Comparison of ENCODE assay signal across 8 cellular contexts in the genomic region with DNA sequence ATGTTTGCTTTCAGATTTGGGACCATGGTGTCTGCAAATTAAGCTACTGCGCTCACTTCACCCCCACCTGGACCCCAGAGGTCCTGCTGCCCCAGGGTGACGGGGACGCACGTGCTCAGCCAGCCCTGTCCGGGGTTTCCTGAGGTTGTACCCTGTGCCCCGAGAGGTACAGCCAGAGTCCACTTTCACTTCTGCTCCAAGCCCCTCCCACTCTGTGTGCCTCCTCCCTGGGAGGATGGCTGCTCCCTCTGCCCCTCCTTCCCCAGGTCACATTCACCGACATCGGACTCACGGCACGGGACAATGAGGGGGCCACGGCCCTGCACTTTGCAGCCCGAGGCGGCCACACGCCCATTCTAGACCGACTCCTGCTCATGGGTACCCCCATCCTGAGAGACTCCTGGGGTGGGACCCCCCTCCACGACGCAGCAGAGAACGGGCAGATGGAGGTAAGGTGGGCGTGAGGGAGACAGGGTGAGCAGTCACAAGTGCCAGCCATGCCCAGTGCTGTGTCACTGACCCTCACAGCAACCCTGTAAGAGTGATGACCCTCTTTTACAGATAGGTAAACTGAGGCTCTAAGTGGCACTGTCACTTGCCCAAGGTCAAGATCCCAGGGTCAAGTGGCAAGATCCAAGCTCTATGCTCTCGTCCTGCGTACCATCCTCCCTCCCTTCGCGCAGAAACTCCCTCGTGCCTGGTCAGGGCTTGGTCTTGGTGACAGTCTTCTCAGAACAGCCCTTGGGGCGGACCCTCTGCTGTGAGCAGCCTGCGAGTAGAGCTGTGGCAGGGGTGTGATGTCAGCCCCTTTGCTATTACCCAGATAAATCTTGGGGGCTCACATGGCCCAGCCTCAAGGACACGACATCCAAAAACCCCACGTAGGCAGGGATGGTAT. TPM values are rescaled to one million over a fixed set of nuclear protein-coding genes. Genes with fewer than 3 reads are reported as not detected.
DNase-seq lines count a peak whose midpoint lies in the region; ATAC-seq and TF ChIP-seq lines count a peak whose summit lies in the region.

No MANE protein-coding gene starts in this region.

- peak overlapping the region; percentile 2 for H2AFZ ChIP-seq in mammary epithelial cell (ENCODE audit: low read depth, low read length)

- no peaks in the 10 kb centered on the region for H3K36me3 ChIP-seq in left ventricle myocardium inferior
- H3K36me3 ChIP-seq in mammary epithelial cell (ENCODE audit: insufficient read depth, low read length): no peaks in the 10 kb centered on the region
- H3K36me3 ChIP-seq in upper lobe of right lung: no peaks in the 10 kb centered on the region

- no peak for ATAC-seq in Right ventricle myocardium superior (ENCODE audit: poor library complexity)
- peak; percentile 55 for ATAC-seq in HG03135 (IDR thresholded peaks at IDR 0.05; ENCODE audit: unreplicated experiment)
- ATAC-seq in upper lobe of right lung: peak; percentile 64

- no peaks in the 10 kb centered on the region for H4K20me1 ChIP-seq in mammary epithelial cell (ENCODE audit: insufficient read depth, low read length)

- WGBS in mammary epithelial cell (ENCODE audit: low coverage, missing lambda C conversion rate): 78% methylated on average over 19 of the region's 28 CpGs

- in situ Hi-C loops in mammary epithelial cell (cut with MboI; ENCODE audit: low sequenced_read_pairs in 2 of 2): no loop called here

- H3K9me3 ChIP-seq in left ventricle myocardium inferior (replicated peaks) (peaks cover 9% of the 10 kb centered on the region), mammary epithelial cell (replicated peaks; ENCODE audit: insufficient read depth, low read length) (no peaks in the 10 kb centered on the region), upper lobe of right lung (no peaks in the 10 kb centered on the region)

- dilution Hi-C loops in mammary epithelial cell (cut with HindIII; ENCODE audit: low sequenced_read_pairs): loop anchor here (5.0 kb wide), 1 partner anchor 55 kb away; no protein-coding TSS in a partner anchor

- TF ChIP-seq CTCF in left ventricle myocardium inferior (IDR thresholded peaks at IDR 0.05; ENCODE audit: borderline replicate concordance) (no peak), mammary epithelial cell (conservative IDR thresholded peaks at IDR 0.05 in 1 of 2, IDR thresholded peaks at IDR 0.05 in 1 of 2; ENCODE audit: extremely low read depth in 1 of 2, insufficient read depth in 1 of 2, low read depth in 1 of 2, low read length in 2 of 2) (no peak), upper lobe of right lung (IDR thresholded peaks at IDR 0.05) (no peak), RWPE1 (conservative IDR thresholded peaks at IDR 0.05; ENCODE audit: low read depth) (no peak)

- peak overlapping the region; percentile 49 for H3K4me2 ChIP-seq in mammary epithelial cell (ENCODE audit: insufficient read depth, low read depth, low read length)

- H3K27me3 ChIP-seq in left ventricle myocardium inferior (ENCODE audit: low read depth) (peaks cover 16% of the 10 kb centered on the region), mammary epithelial cell (ENCODE audit: insufficient read depth, low read length) (no peaks in the 10 kb centered on the region), upper lobe of right lung (no peaks in the 10 kb centered on the region)

- no peak overlapping the region for H3K9ac ChIP-seq in mammary epithelial cell (ENCODE audit: insufficient read depth, low read length)

- POLR2A ChIA-PET in RWPE1 (lab: Yijun Ruan, JAX; ENCODE audit: low non-redundant PET): no interaction called here

- DNase-seq in Right ventricle myocardium superior: peak; percentile 22
- no peak for DNase-seq in left ventricle myocardium inferior
- DNase-seq in mammary epithelial cell: no peak
- DNase-seq in upper lobe of right lung: peak; percentile 63
- no peak for DNase-seq in NCI-H2029 treated with DMSO at 0.1 percent for 48 hours (lab: John Stamatoyannopoulos, UW)
- no peak for DNase-seq in SHP77 treated with DMSO at 0.1 percent for 48 hours (lab: John Stamatoyannopoulos, UW)
- no peak for DNase-seq in RWPE1 (ENCODE audit: low spot score)

- CTCF ChIA-PET in mammary epithelial cell (lab: Charles Lee; ENCODE audit: low non-redundant PET) (no interaction called here), RWPE1 (lab: Yijun Ruan, JAX) (interaction anchor here (0.5 to 0.6 kb wide), 2 partner anchors 117 to 118 kb away, joined by 4 to 6 read pairs; no protein-coding TSS in a partner anchor)

- no peaks in the 10 kb centered on the region for H3K79me2 ChIP-seq in mammary epithelial cell (ENCODE audit: insufficient read depth, low read length)

- H3K4me1 ChIP-seq in left ventricle myocardium inferior: peaks cover 6% of the 10 kb centered on the region
- H3K4me1 ChIP-seq in mammary epithelial cell (ENCODE audit: insufficient read depth, low read length): no peaks in the 10 kb centered on the region
- H3K4me1 ChIP-seq in upper lobe of right lung: peaks cover 16% of the 10 kb centered on the region

- no TSS peak for BruUV-seq in mammary epithelial cell (replicated peaks; lab: Mats Ljungman, UMichigan)

- intact Hi-C loops in Right ventricle myocardium superior (cut with DNase I): no loop called here
- intact Hi-C loops in left ventricle myocardium inferior (cut with micrococcal nuclease): no loop called here
- intact Hi-C loops in mammary epithelial cell (cut with micrococcal nuclease): no loop called here
- intact Hi-C loops in upper lobe of right lung (cut with DNase I): no loop called here

- H3K27ac ChIP-seq in left ventricle myocardium inferior (replicated peaks) (no peak overlapping the region), mammary epithelial cell (ENCODE audit: insufficient read depth, low read depth, low read length) (no peak overlapping the region), upper lobe of right lung (no peak overlapping the region), RWPE1 (no peak overlapping the region)

- no peak overlapping the region for H3K4me3 ChIP-seq in left ventricle myocardium inferior
- no peak overlapping the region for H3K4me3 ChIP-seq in mammary epithelial cell (replicated peaks in 1 of 3; ENCODE audit: insufficient read depth in 1 of 3, low read depth in 2 of 3, low read length in 3 of 3)
- H3K4me3 ChIP-seq in upper lobe of right lung: no peak overlapping the region

RNA-seq across cellular contexts. Expression of a gene that starts 7.6 kb away (rescaled TPM):
- total RNA-seq in Right ventricle myocardium superior: not detected
- not detected for total RNA-seq in left ventricle myocardium inferior
- total RNA-seq in mammary epithelial cell: under 1 TPM in 1 of 2 donors, not detected in 1; under 0.01 TPM
- polyA plus RNA-seq in mammary epithelial cell: not detected
- polyA minus RNA-seq in mammary epithelial cell: not detected
- 0.35 TPM for total RNA-seq in upper lobe of right lung

RNA-seq across cellular contexts. Expression of a gene that starts 30.7 kb away (rescaled TPM):
- total RNA-seq in Right ventricle myocardium superior: 20.0 TPM
- total RNA-seq in left ventricle myocardium inferior: 17.3 TPM
- under 1 TPM; 0.24 to 0.83 TPM for total RNA-seq in mammary epithelial cell
- polyA plus RNA-seq in mammary epithelial cell: 0.01 TPM
- not detected for polyA minus RNA-seq in mammary epithelial cell
- total RNA-seq in upper lobe of right lung: 0.90 TPM

RNA-seq across cellular contexts. Expression of a gene that starts 47.0 kb away (rescaled TPM):
- total RNA-seq in Right ventricle myocardium superior (8.6 TPM), left ventricle myocardium inferior (10.9 TPM), mammary epithelial cell (10 to 100 TPM; 10.5 to 23.8 TPM), upper lobe of right lung (13.0 TPM)
- polyA plus RNA-seq in mammary epithelial cell: 15.3 TPM
- polyA minus RNA-seq in mammary epithelial cell: 9.3 TPM

RNA-seq across cellular contexts. Expression of a gene that starts 51.0 kb away (rescaled TPM):
- not detected for total RNA-seq in Right ventricle myocardium superior
- total RNA-seq in left ventricle myocardium inferior: 0.44 TPM
- total RNA-seq in mammary epithelial cell: 1 to 10 TPM; 1.0 to 3.2 TPM
- 0.60 TPM for polyA plus RNA-seq in mammary epithelial cell
- polyA minus RNA-seq in mammary epithelial cell: 10.0 TPM
- total RNA-seq in upper lobe of right lung: not detected

Comparison
In these comparisons a context has a peak if more than half of its experiments do, and no peak if none do; other contexts are left out.
1. DNase-seq: peak in Right ventricle myocardium superior (single experiment) and upper lobe of right lung (single experiment); none in left ventricle myocardium inferior (single experiment), mammary epithelial cell (single experiment), NCI-H2029 treated with DMSO at 0.1 percent for 48 hours (single experiment), SHP77 treated with DMSO at 0.1 percent for 48 hours (single experiment) and RWPE1 (single experiment).